Comparison of ENCODE assay signal across 1 cellular context in genomic region chr6:42938987-42939809, GRCh38.
TF ChIP-seq lines count a peak whose summit lies in the region.

No MANE protein-coding gene starts in this region.

TF ChIP-seq in HepG2, 621 proteins besides CTCF, POLR2A, EP300 and RAD21 (continued from another document and continues in another):
- TF ChIP-seq ZBTB33 (CRISPR knock-in tag; IDR thresholded peaks at IDR 0.05) (no peak), IRX3 (CRISPR knock-in tag; IDR thresholded peaks at IDR 0.05; ENCODE audit: borderline replicate concordance, low read depth) (peak; percentile 74; the same call in 1 of the 2 replicates), ZNF816 (CRISPR knock-in tag; IDR thresholded peaks at IDR 0.05; ENCODE audit: borderline replicate concordance) (peak; percentile 82; the same call in 1 of the 2 replicates), PRDM10 (CRISPR knock-in tag; IDR thresholded peaks at IDR 0.05; ENCODE audit: low read depth) (peak; percentile 72), ZBTB25 (CRISPR knock-in tag; IDR thresholded peaks at IDR 0.05) (peak; percentile 63; the same call in 1 of the 2 replicates), RBM39 (IDR thresholded peaks at IDR 0.05; ENCODE audit: low read depth, low read length, poor library complexity, severe bottlenecking) (no peak), FOXK2 (IDR thresholded peaks at IDR 0.05) (peak; percentile 87), ISL2 (CRISPR knock-in tag; IDR thresholded peaks at IDR 0.05) (no peak), ETS1 (CRISPR knock-in tag; IDR thresholded peaks at IDR 0.05) (no peak), CAMTA2 (CRISPR knock-in tag; IDR thresholded peaks at IDR 0.05; ENCODE audit: borderline replicate concordance) (no peak), ZNF280D (CRISPR knock-in tag; IDR thresholded peaks at IDR 0.05) (0 out of 2 replicates have a peak, but pooled peaks have one; percentile 42), ZBTB21 (CRISPR knock-in tag; IDR thresholded peaks at IDR 0.05) (no peak; the same call in 1 of the 2 replicates), HOXD1 (CRISPR knock-in tag; IDR thresholded peaks at IDR 0.05) (peak; percentile 59; the same call in 1 of the 2 replicates), HNRNPUL1 (IDR thresholded peaks at IDR 0.05; ENCODE audit: low read depth, low read length) (no peak), XBP1 (CRISPR knock-in tag; IDR thresholded peaks at IDR 0.05) (no peak), SAFB2 (CRISPR knock-in tag; IDR thresholded peaks at IDR 0.05; ENCODE audit: borderline replicate concordance, low read depth) (peak; percentile 71; the same call in 1 of the 2 replicates), SNAPC2 (CRISPR knock-in tag; IDR thresholded peaks at IDR 0.05) (peak; percentile 86; the same call in 1 of the 2 replicates), POGZ (CRISPR knock-in tag; IDR thresholded peaks at IDR 0.05) (no peak; the same call in 1 of the 2 replicates), ZNF143 (CRISPR knock-in tag; IDR thresholded peaks at IDR 0.05) (no peak), THYN1 (CRISPR knock-in tag; IDR thresholded peaks at IDR 0.05; ENCODE audit: borderline replicate concordance, low read depth) (no peak), TIGD3 (CRISPR knock-in tag; IDR thresholded peaks at IDR 0.05; ENCODE audit: borderline replicate concordance) (no peak), IKZF1 (IDR thresholded peaks at IDR 0.05) (no peak), ZNF740 (CRISPR knock-in tag; IDR thresholded peaks at IDR 0.05) (no peak), PCBP2 (optimal IDR thresholded peaks at IDR 0.05; ENCODE audit: low read depth, low read length, poor library complexity, severe bottlenecking) (no peak), RFXANK (CRISPR knock-in tag; IDR thresholded peaks at IDR 0.05) (no peak), ZXDC (CRISPR knock-in tag; IDR thresholded peaks at IDR 0.05) (no peak), ZNF672 (CRISPR knock-in tag; IDR thresholded peaks at IDR 0.05) (no peak), EHMT2 (IDR thresholded peaks at IDR 0.05; ENCODE audit: borderline replicate concordance, low read depth, low read length) (0 out of 2 replicates have a peak, but pooled peaks have one; percentile 37), TCF7 (IDR thresholded peaks at IDR 0.05; ENCODE audit: low read depth) (no peak), NFAT5 (CRISPR knock-in tag; IDR thresholded peaks at IDR 0.05) (no peak), GATAD2A (CRISPR knock-in tag; IDR thresholded peaks at IDR 0.05) (peak; percentile 94), ZNF180 (CRISPR knock-in tag; IDR thresholded peaks at IDR 0.05; ENCODE audit: borderline replicate concordance, low read depth) (no peak), SYNCRIP (IDR thresholded peaks at IDR 0.05; ENCODE audit: insufficient read depth, low read depth, low read length) (no peak), HMGA1 (CRISPR knock-in tag; conservative IDR thresholded peaks at IDR 0.05) (no peak), ZNF468 (CRISPR knock-in tag; IDR thresholded peaks at IDR 0.05) (no peak), ZNF333 (CRISPR knock-in tag; IDR thresholded peaks at IDR 0.05; ENCODE audit: borderline replicate concordance) (no peak), CREBL2 (CRISPR knock-in tag; IDR thresholded peaks at IDR 0.05; ENCODE audit: borderline replicate concordance) (no peak), HOXA3 (CRISPR knock-in tag; IDR thresholded peaks at IDR 0.05) (peak; percentile 88; the same call in 1 of the 2 replicates)
